Comparison of ENCODE assay signal across 8 cellular contexts in genomic region chr10:32958992-32959703, GRCh38. TPM values are rescaled to one million over a fixed set of nuclear protein-coding genes. Genes with fewer than 3 reads are reported as not detected.
DNase-seq lines count a peak whose midpoint lies in the region; ATAC-seq and TF ChIP-seq lines count a peak whose summit lies in the region.

No MANE protein-coding gene starts in this region.

- H3K36me3 ChIP-seq in Caco-2 (ENCODE audit: control insufficient read depth, insufficient read depth, low read length) = no peaks in the 10 kb centered on the region
- no peaks in the 10 kb centered on the region for H3K36me3 ChIP-seq in KOPT-K1 (ENCODE audit: insufficient read depth, low read length)

- H3K27ac Mint-ChIP-seq in Caco-2 (ENCODE audit: unreplicated experiment) = peak overlapping the region; percentile 99
- peak overlapping the region; percentile 98 to 100 (median 99) for H3K27ac Mint-ChIP-seq in brain

- H3K27ac ChIP-seq in KOPT-K1 (ENCODE audit: low read depth, low read length, poor library complexity, severe bottlenecking) = peak overlapping the region; percentile 77

- H3K36me3 Mint-ChIP-seq in Caco-2 (ENCODE audit: insufficient read depth, unreplicated experiment) (peaks cover 16% of the 10 kb centered on the region), brain (no peaks in the 10 kb centered on the region)

- H3K9me3 Mint-ChIP-seq in Caco-2 (ENCODE audit: unreplicated experiment) = no peaks in the 10 kb centered on the region
- H3K9me3 Mint-ChIP-seq in brain = no peaks in the 10 kb centered on the region

- intact Hi-C loops in Caco-2 (cut with micrococcal nuclease; ENCODE audit: unreplicated experiment) = loop anchor here (1.0 to 10.0 kb wide), 7 partner anchors 11 to 612 kb away; partner anchors contain the start of gene EPC1

- H3K27me3 Mint-ChIP-seq in Caco-2 (ENCODE audit: insufficient read depth, unreplicated experiment) (no peaks in the 10 kb centered on the region), brain (peaks cover 6% of the 10 kb centered on the region)

- ATAC-seq in GM21367 (IDR thresholded peaks at IDR 0.05; ENCODE audit: unreplicated experiment) = peak; percentile 28
- ATAC-seq in HG03139 (IDR thresholded peaks at IDR 0.05; ENCODE audit: unreplicated experiment) = no peak

- H3K27me3 ChIP-seq in Caco-2 (replicated peaks; ENCODE audit: control insufficient read depth, insufficient read depth, low read length) (no peaks in the 10 kb centered on the region), mononuclear cell (ENCODE audit: insufficient read depth, low read length) (no peaks in the 10 kb centered on the region)

- TF ChIP-seq CTCF in Caco-2 (IDR thresholded peaks at IDR 0.05; ENCODE audit: insufficient read depth in 1 of 2, low read depth in 1 of 2, low read length in 1 of 2, severe bottlenecking in 1 of 2, unreplicated experiment in 1 of 2) (no peak), brain (conservative IDR thresholded peaks at IDR 0.05) (no peak)

- peak overlapping the region; percentile 86 for H3K4me3 ChIP-seq in Caco-2 (ENCODE audit: low read depth, low read length)
- H3K4me3 ChIP-seq in mononuclear cell (ENCODE audit: low read length) = peak overlapping the region; percentile 86

- DNase-seq in Caco-2 (no peak), NCI-H510A treated with DMSO at 0.1 percent for 48 hours (lab: John Stamatoyannopoulos, UW) (no peak)
- DNase-seq in activated CD8-positive, alpha-beta memory T cell treated with anti-CD3 and anti-CD28 coated beads, Interleukin-2, amount 50 U/mL, for 48 hours = no peak

- H3K4me1 Mint-ChIP-seq in Caco-2 (ENCODE audit: low read depth, unreplicated experiment) = peaks cover 42% of the 10 kb centered on the region
- H3K4me1 Mint-ChIP-seq in brain = peaks cover 75% of the 10 kb centered on the region

- POLR2A ChIA-PET in Caco-2 (lab: Charles Lee) = interaction anchor here (1.2 to 1.8 kb wide), 2 partner anchors 21 to 50 kb away, joined by 3 to 12 read pairs; no protein-coding TSS in a partner anchor

- peaks cover 43% of the 10 kb centered on the region for H3K4me1 ChIP-seq in Caco-2
- peaks cover 51% of the 10 kb centered on the region for H3K4me1 ChIP-seq in mononuclear cell (ENCODE audit: insufficient read depth, low read length)

- H3K4me3 Mint-ChIP-seq in Caco-2 (ENCODE audit: unreplicated experiment) (peak overlapping the region; percentile 92), brain (peak overlapping the region; percentile 90 to 99 (median 96))

- H3K9me3 ChIP-seq in Caco-2 (no peaks in the 10 kb centered on the region), KOPT-K1 (ENCODE audit: insufficient read depth, low read length, poor library complexity, severe bottlenecking) (no peaks in the 10 kb centered on the region), mononuclear cell (ENCODE audit: low read depth, low read length) (no peaks in the 10 kb centered on the region)

- BruUV-seq in Caco-2 (replicated peaks; lab: Mats Ljungman, UMichigan) = TSS peak; percentile 68

- CTCF ChIA-PET in Caco-2 (lab: Charles Lee) = interaction anchor here (0.8 kb wide), 1 partner anchor 50 kb away, joined by 3 read pairs; no protein-coding TSS in a partner anchor

RNA-seq across cellular contexts. Expression of gene ITGB1, which starts 1.1 kb away (rescaled TPM):
- total RNA-seq in Caco-2 (2022) (404 and 474 TPM in 2 replicates), mononuclear cell (214 TPM)
- 152 TPM for polyA plus RNA-seq in brain (ENCODE audit: insufficient read depth, low read depth, low replicate concordance)
